8 cellular contexts compared by ENCODE assay signal in genomic region chr14:106774889-106775480, GRCh38.
A peak's percentile ranks its signal among the peaks of the same experiment; 100 is the strongest.
DNase-seq lines count a peak whose midpoint lies in the region; ATAC-seq and TF ChIP-seq lines count a peak whose summit lies in the region.
"Not testable (repeated sequence)": the region's sequence is repeated elsewhere in the genome, so short reads cannot be mapped to it uniquely, and the experiment has no call there.

No MANE protein-coding gene starts in this region.

- WGBS in ovary, 3 donors = 45 to 56% (median 48%) methylated on average over 11 of the region's 11 CpGs

- peak; percentile 52; the same call in 1 of the 2 replicates for TF ChIP-seq CTCF in HEK293 (tag by site-specific recombination; IDR thresholded peaks at IDR 0.05)
- peak; percentile 70 for TF ChIP-seq CTCF in WERI-Rb-1 (IDR thresholded peaks at IDR 0.05; ENCODE audit: low read depth, low read length)
- not testable (repeated sequence) for TF ChIP-seq CTCF in ovary (IDR thresholded peaks at IDR 0.05)

- POLR2A ChIA-PET in HEK293 (lab: Yijun Ruan, JAX) = not testable (repeated sequence)

- H3K4me3 Mint-ChIP-seq in activated T-cell treated with anti-CD3 and anti-CD28 coated beads, Interleukin-2, amount 50 U/mL, for 4 hours = not testable (repeated sequence)

- H3K4me1 Mint-ChIP-seq in activated T-cell treated with anti-CD3 and anti-CD28 coated beads, Interleukin-2, amount 50 U/mL, for 4 hours (ENCODE audit: low read depth) = peaks cover 12% of the 10 kb centered on the region

- CTCF ChIA-PET in HEK293 (lab: Yijun Ruan, JAX) = interaction anchor here (0.6 to 3.8 kb wide), 7 partner anchors 15 to 98 kb away, joined by 3 to 24 read pairs (median 4); no protein-coding TSS in a partner anchor

- not testable (repeated sequence) for H4K20me1 ChIP-seq in BLaER1 treated with 17β-estradiol and CSF1 and Interleukin-3, amounts not matched to agents 10 nM and 100 nM

- H3K9me3 ChIP-seq in BLaER1 treated with 17β-estradiol and CSF1 and Interleukin-3, amounts not matched to agents 10 nM and 100 nM (replicated peaks in 1 of 11) = peaks cover 14 to 26% (median 22%) of the 10 kb centered on the region in 11 experiments
- not testable (repeated sequence) for H3K9me3 ChIP-seq in HEK293 (ENCODE audit: control insufficient read depth, insufficient read depth, low read depth, low read length); WERI-Rb-1 (ENCODE audit: severe bottlenecking); ovary

- peak overlapping the region in 4 of 11 experiments; percentile 7 to 51 (median 25); a peak in 3 of 22 replicates for H3K9ac ChIP-seq in BLaER1 treated with 17β-estradiol and CSF1 and Interleukin-3, amounts not matched to agents 10 nM and 100 nM

- H3K4me2 ChIP-seq in BLaER1 treated with 17β-estradiol and CSF1 and Interleukin-3, amounts not matched to agents 10 nM and 100 nM = peak overlapping the region in 10 of 11 experiments; percentile 35 to 92 (median 63); a peak in 19 of 22 replicates

- DNase-seq in NCI-H526 treated with DMSO at 0.1 percent for 48 hours (lab: John Stamatoyannopoulos, UW) = peak; percentile 24
- peak; percentile 52 for DNase-seq in WERI-Rb-1
- DNase-seq in activated T-cell treated with anti-CD3 and anti-CD28 coated beads, Interleukin-2, amount 50 U/mL, for 4 hours = peak; percentile 81
- DNase-seq in effector CD4-positive, alpha-beta T cell = peak; percentile 71
- peak in 3 of 5 donors; percentile 25 to 60 (median 27) for DNase-seq in ovary
- DNase-seq in stimulated activated CD8-positive, alpha-beta memory T cell treated with anti-CD3 and anti-CD28 coated beads, Interleukin-2, amount 100 ng/mL, for 1 hour (ENCODE audit: low read depth in 2 of 2) = peak; percentile 48 to 62

- not testable (repeated sequence) for H3K27me3 Mint-ChIP-seq in activated T-cell treated with anti-CD3 and anti-CD28 coated beads, Interleukin-2, amount 50 U/mL, for 4 hours (ENCODE audit: low read depth)

- peak overlapping the region in 4 of 11 experiments; percentile 11 to 42 (median 24); a peak in 3 of 22 replicates for H3K27ac ChIP-seq in BLaER1 treated with 17β-estradiol and CSF1 and Interleukin-3, amounts not matched to agents 10 nM and 100 nM
- not testable (repeated sequence) for H3K27ac ChIP-seq in HEK293 (ENCODE audit: extremely low read depth, low read depth, low read length); WERI-Rb-1; ovary

- intact Hi-C loops in ovary (cut with DNase I) = not testable (repeated sequence)

- H3K36me3 ChIP-seq in BLaER1 treated with 17β-estradiol and CSF1 and Interleukin-3, amounts not matched to agents 10 nM and 100 nM = peaks cover 0 to 11% (median 0%) of the 10 kb centered on the region in 11 experiments; a peak in 1 of 22 replicates
- not testable (repeated sequence) for H3K36me3 ChIP-seq in HEK293 (ENCODE audit: control insufficient read depth in 2 of 2, insufficient read depth in 1 of 2, low read length in 2 of 2); WERI-Rb-1; ovary

- ATAC-seq in activated T-cell treated with anti-CD3 and anti-CD28 coated beads, Interleukin-2, amount 50 U/mL, for 4 hours = not testable (repeated sequence)

- peaks cover 0 to 65% (median 56%) of the 10 kb centered on the region in 10 experiments; a peak in 15 of 20 replicates for H3K4me1 ChIP-seq in BLaER1 treated with 17β-estradiol and CSF1 and Interleukin-3, amounts not matched to agents 10 nM and 100 nM
- H3K4me1 ChIP-seq in HEK293 (ENCODE audit: control insufficient read depth, insufficient read depth, low read length); ovary (ENCODE audit: insufficient read depth): not testable (repeated sequence)

- not testable (repeated sequence) for TF ChIP-seq EP300 in ovary (IDR thresholded peaks at IDR 0.05)

- not testable (repeated sequence) for H3K9me3 Mint-ChIP-seq in activated T-cell treated with anti-CD3 and anti-CD28 coated beads, Interleukin-2, amount 50 U/mL, for 4 hours

- H3K4me3 ChIP-seq in BLaER1 treated with 17β-estradiol and CSF1 and Interleukin-3, amounts not matched to agents 10 nM and 100 nM = peak overlapping the region in 2 of 10 experiments; percentile 44 to 49; a peak in 4 of 20 replicates
- not testable (repeated sequence) for H3K4me3 ChIP-seq in HEK293 (ENCODE audit: low read depth, low read length); WERI-Rb-1 (ENCODE audit: low read depth, low read length); ovary

- TF ChIP-seq POLR2A in ovary (IDR thresholded peaks at IDR 0.05) = not testable (repeated sequence)

- not testable (repeated sequence) for H3K27me3 ChIP-seq in BLaER1 treated with 17β-estradiol and CSF1 and Interleukin-3, amounts not matched to agents 10 nM and 100 nM; ovary
- peaks cover 35% of the 10 kb centered on the region for H3K27me3 ChIP-seq in WERI-Rb-1 (ENCODE audit: insufficient read depth, low read depth, severe bottlenecking)

- not testable (repeated sequence) for H3K36me3 Mint-ChIP-seq in activated T-cell treated with anti-CD3 and anti-CD28 coated beads, Interleukin-2, amount 50 U/mL, for 4 hours (ENCODE audit: insufficient read depth)

TF ChIP-seq in HEK293, 187 proteins besides CTCF, POLR2A, EP300 and RAD21:
- TF ChIP-seq ZNF654 (tag by site-specific recombination; IDR thresholded peaks at IDR 0.05; ENCODE audit: low read depth) = peak; percentile 8; the same call in 1 of the 2 replicates
- peak; percentile 55; the same call in 1 of the 2 replicates for TF ChIP-seq ZNF2 (tag by site-specific recombination; IDR thresholded peaks at IDR 0.05)
TF ChIP-seq in HEK293: peak in this region for 2; not testable (repeated sequence) for 185.

Comparison
In these comparisons a context has a peak if more than half of its experiments do, and no peak if none do; other contexts are left out.
1. DNase-seq: peak in every context shown above with its lines; median percentile 81 in activated T-cell treated with anti-CD3 and anti-CD28 coated beads, Interleukin-2, amount 50 U/mL, for 4 hours; 71 in effector CD4-positive, alpha-beta T cell; 55 in stimulated activated CD8-positive, alpha-beta memory T cell treated with anti-CD3 and anti-CD28 coated beads, Interleukin-2, amount 100 ng/mL, for 1 hour; 52 in WERI-Rb-1; 27 in ovary; 24 in NCI-H526 treated with DMSO at 0.1 percent for 48 hours.